In the genomic region with DNA sequence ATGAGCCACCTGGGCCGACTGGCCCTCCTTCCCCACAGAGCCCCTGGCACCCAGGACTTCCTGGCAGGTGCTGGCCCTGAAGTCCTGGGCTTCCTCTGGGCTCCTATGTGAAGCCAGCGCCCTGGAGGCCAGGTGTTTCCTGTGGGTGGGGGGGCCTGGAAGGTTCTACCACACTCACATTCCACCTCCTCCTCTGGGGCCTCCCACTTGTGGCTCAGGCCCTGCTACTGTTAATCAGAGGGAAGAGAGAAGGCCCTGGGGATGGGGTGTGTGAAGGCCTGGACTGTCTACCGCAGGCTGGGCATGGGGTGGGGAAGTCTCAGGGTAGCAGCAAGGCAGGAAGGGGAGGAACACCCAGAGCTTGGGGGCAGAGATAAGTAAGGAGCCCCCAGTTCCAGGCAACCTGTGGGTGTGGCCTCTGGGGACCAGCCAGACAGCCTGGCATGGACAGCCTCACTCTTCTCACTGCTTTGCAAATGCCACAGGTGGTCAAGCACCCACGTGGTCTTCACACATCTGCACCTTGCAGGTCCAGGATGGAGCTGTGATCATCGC, we compare ENCODE assay signal across 1 cellular context.
TF ChIP-seq lines count a peak whose summit lies in the region.

No MANE protein-coding gene starts in this region.

TF ChIP-seq in GM12878, 131 proteins besides CTCF, POLR2A, EP300 and RAD21 (continued from another document):
- TF ChIP-seq TCF12 (IDR thresholded peaks at IDR 0.05; ENCODE audit: low read depth, low read length) (0 out of 2 replicates have a peak, but pooled peaks have one; percentile 35), MEF2B (IDR thresholded peaks at IDR 0.05; ENCODE audit: partially characterized antibody, poor library complexity, severe bottlenecking) (peak; percentile 20), BHLHE40 (IDR thresholded peaks at IDR 0.05; ENCODE audit: borderline replicate concordance in 1 of 2, low read depth in 2 of 2, low read length in 1 of 2) (peak in 1 of 2 experiments; percentile 12; a peak in 1 of 4 replicates), IKZF2 (IDR thresholded peaks at IDR 0.05) (peak in 1 of 2 experiments; percentile 19; a peak in 1 of 4 replicates), JUNB (IDR thresholded peaks at IDR 0.05) (no peak), TCF3 (IDR thresholded peaks at IDR 0.05; ENCODE audit: borderline replicate concordance, insufficient read depth, low read depth, low read length) (0 out of 2 replicates have a peak, but pooled peaks have one; percentile 35), CEBPB (IDR thresholded peaks at IDR 0.05; ENCODE audit: borderline replicate concordance in 1 of 2, low read depth in 2 of 2, low read length in 2 of 2) (no peak)
- TF ChIP-seq, protein P1, sequence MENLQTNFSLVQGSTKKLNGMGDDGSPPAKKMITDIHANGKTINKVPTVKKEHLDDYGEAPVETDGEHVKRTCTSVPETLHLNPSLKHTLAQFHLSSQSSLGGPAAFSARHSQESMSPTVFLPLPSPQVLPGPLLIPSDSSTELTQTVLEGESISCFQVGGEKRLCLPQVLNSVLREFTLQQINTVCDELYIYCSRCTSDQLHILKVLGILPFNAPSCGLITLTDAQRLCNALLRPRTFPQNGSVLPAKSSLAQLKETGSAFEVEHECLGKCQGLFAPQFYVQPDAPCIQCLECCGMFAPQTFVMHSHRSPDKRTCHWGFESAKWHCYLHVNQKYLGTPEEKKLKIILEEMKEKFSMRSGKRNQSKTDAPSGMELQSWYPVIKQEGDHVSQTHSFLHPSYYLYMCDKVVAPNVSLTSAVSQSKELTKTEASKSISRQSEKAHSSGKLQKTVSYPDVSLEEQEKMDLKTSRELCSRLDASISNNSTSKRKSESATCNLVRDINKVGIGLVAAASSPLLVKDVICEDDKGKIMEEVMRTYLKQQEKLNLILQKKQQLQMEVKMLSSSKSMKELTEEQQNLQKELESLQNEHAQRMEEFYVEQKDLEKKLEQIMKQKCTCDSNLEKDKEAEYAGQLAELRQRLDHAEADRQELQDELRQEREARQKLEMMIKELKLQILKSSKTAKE (IDR thresholded peaks at IDR 0.05; ENCODE audit: low read depth, poor library complexity, severe bottlenecking), result no peak
